In the genomic region with DNA sequence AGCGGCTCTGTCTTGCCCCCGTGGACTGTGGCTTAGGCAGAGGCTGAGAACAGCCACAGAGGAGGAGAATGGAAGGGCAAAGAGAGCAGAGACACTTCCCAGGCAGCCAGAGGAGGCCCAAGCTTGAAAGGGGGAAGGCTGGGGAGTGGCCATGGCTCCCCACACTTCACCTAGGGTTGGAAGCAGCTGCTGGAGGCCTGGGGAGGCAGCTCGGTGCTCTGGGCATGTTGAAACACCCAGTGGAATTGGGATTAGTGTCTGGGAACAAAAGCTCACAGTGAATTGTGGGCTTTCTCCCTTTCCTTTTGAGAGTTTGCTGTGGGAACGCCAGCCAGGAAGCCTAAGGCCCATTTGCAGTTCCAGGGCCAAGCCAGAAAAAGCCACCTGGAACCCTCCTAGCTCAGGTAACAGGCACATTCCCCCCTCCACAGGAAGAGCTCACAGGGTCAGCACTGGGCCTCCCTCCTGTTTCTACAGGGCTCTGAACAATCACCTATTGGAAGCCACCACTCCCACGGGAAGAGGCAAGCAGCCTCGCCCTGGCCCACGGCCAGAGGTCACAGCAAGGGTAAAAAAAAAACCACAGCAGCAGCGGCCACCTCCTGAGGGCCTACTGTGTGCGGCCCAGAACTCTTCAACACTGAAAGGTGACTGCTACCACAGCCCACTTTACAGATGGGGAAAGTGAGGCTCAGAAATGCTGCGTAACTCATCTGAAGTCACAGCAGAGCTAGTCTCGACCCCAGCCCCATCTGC, we compare ENCODE assay signal across 9 cellular contexts. TPM values are rescaled to one million over a fixed set of nuclear protein-coding genes. Genes with fewer than 3 reads are reported as not detected.
DNase-seq lines count a peak whose midpoint lies in the region; ATAC-seq, FAIRE-seq and TF ChIP-seq lines count a peak whose summit lies in the region.
"Had no signal": no experiment of that assay in that cellular context is flagged by ENCODE, and none has a peak within 500 bp of the region (broad histone marks: within the 10 kb centered on the region; RNA-seq: fewer than 3 reads in every experiment).

No MANE protein-coding gene starts in this region.

- TF ChIP-seq RAD21 in K562 (CRISPR knock-in tag; conservative IDR thresholded peaks at IDR 0.05 in 1 of 2, IDR thresholded peaks at IDR 0.05 in 1 of 2) = no peak

- no peak for TF ChIP-seq CTCF in K562 (IDR thresholded peaks at IDR 0.05 in 2 of 3, conservative IDR thresholded peaks at IDR 0.05 in 1 of 3; ENCODE audit: insufficient read depth in 2 of 3, low read depth in 1 of 3, low read length in 3 of 3)

- no TSS peak for BruUV-seq in K562 (replicated peaks; lab: Mats Ljungman, UMichigan)

- H3K4me3 Mint-ChIP-seq in stimulated activated naive CD8-positive, alpha-beta T cell treated with anti-CD3 and anti-CD28 coated beads, Interleukin-15, Interleukin-2, amounts not matched to agents 100 ng/mL and 50 ng/mL, for 24 hours = no peak overlapping the region

- peaks cover 13% of the 10 kb centered on the region for H3K36me3 Mint-ChIP-seq in stimulated activated naive CD8-positive, alpha-beta T cell treated with anti-CD3 and anti-CD28 coated beads, Interleukin-15, Interleukin-2, amounts not matched to agents 100 ng/mL and 50 ng/mL, for 24 hours (ENCODE audit: low read depth)

- FAIRE-seq in K562 (lab: Jason Lieb, UNC) = peak; percentile 55

- H3K9ac ChIP-seq in K562 (ENCODE audit: insufficient read depth in 1 of 2, low read depth in 2 of 2, low read length in 2 of 2) = peak overlapping the region in 1 of 2 experiments; percentile 82; a peak in 3 of 4 replicates
- H3K9ac ChIP-seq in mucosa of stomach (ENCODE audit: low read length) = peak overlapping the region; percentile 54

- no peaks in the 10 kb centered on the region for H3K36me3 ChIP-seq in K562 (ENCODE audit: control insufficient read depth, insufficient read depth, low read length)
- H3K36me3 ChIP-seq in mucosa of stomach (ENCODE audit: control insufficient read depth, insufficient read depth, low read length) = no peaks in the 10 kb centered on the region
- H3K36me3 ChIP-seq: brain microvascular endothelial cell had no signal

- no peaks in the 10 kb centered on the region for H3K9me3 Mint-ChIP-seq in stimulated activated naive CD8-positive, alpha-beta T cell treated with anti-CD3 and anti-CD28 coated beads, Interleukin-15, Interleukin-2, amounts not matched to agents 100 ng/mL and 50 ng/mL, for 24 hours

- POLR2A ChIA-PET in K562 (lab: Yijun Ruan, JAX) = interaction anchor here (0.6 to 1.6 kb wide), 7 partner anchors 8 to 552 kb away, joined by 3 to 6 read pairs (median 3); partner anchors contain the start of gene EEIG1

- in situ Hi-C loops in K562 (cut with MboI) = loop anchor here (10.0 kb wide), 1 partner anchor 74 kb away; no protein-coding TSS in a partner anchor

- no peak for TF ChIP-seq POLR2A in K562 (conservative IDR thresholded peaks at IDR 0.05)

- H3K4me1 Mint-ChIP-seq in stimulated activated naive CD8-positive, alpha-beta T cell treated with anti-CD3 and anti-CD28 coated beads, Interleukin-15, Interleukin-2, amounts not matched to agents 100 ng/mL and 50 ng/mL, for 24 hours (ENCODE audit: low read depth) = peaks cover 96% of the 10 kb centered on the region

- peaks cover 6% of the 10 kb centered on the region; the same call in 1 of the 2 replicates for H4K20me1 ChIP-seq in K562 (replicated peaks; ENCODE audit: control insufficient read depth, insufficient read depth, low read length)

- H3K4me1 ChIP-seq in K562 (replicated peaks in 1 of 2; ENCODE audit: control insufficient read depth in 2 of 2, insufficient read depth in 2 of 2, low read length in 2 of 2) (peaks cover 22 to 46% of the 10 kb centered on the region in 2 experiments), mucosa of stomach (ENCODE audit: control insufficient read depth, insufficient read depth, low read length) (peaks cover 76% of the 10 kb centered on the region)

- TF ChIP-seq EP300 in K562 (IDR thresholded peaks at IDR 0.05; ENCODE audit: low read length) = no peak

- H3K9me3 ChIP-seq in K562 (replicated peaks; ENCODE audit: control insufficient read depth, insufficient read depth, low read depth, low read length) = no peaks in the 10 kb centered on the region
- no peaks in the 10 kb centered on the region for H3K9me3 ChIP-seq in mucosa of stomach (ENCODE audit: control insufficient read depth, low read length)

- H3K4me2 ChIP-seq in K562 (ENCODE audit: insufficient read depth, low read length) = no peak overlapping the region

- CTCF ChIA-PET in K562 (lab: Yijun Ruan, JAX; ENCODE audit: low intra/inter-chr PET ratio) = no interaction called here

- 43% methylated on average over 11 of the region's 11 CpGs for WGBS in K562 (ENCODE audit: insufficient coverage, low coverage, missing lambda C conversion rate)

- peak overlapping the region; percentile 77 for H3K27ac Mint-ChIP-seq in stimulated activated naive CD8-positive, alpha-beta T cell treated with anti-CD3 and anti-CD28 coated beads, Interleukin-15, Interleukin-2, amounts not matched to agents 100 ng/mL and 50 ng/mL, for 24 hours

- no peak for ATAC-seq in stimulated activated naive CD8-positive, alpha-beta T cell treated with anti-CD3 and anti-CD28 coated beads, Interleukin-15, Interleukin-2, amounts not matched to agents 100 U/mL and 50 U/mL, for 24 hours
- ATAC-seq in K562 (peak; percentile 25), HG03571 (IDR thresholded peaks at IDR 0.05; ENCODE audit: unreplicated experiment) (no peak), GM19395 (IDR thresholded peaks at IDR 0.05; ENCODE audit: unreplicated experiment) (no peak)

- H3K4me3 ChIP-seq in K562 = no peak overlapping the region
- H3K4me3 ChIP-seq in mucosa of stomach (ENCODE audit: low read length) = no peak overlapping the region

- intact Hi-C loops in K562 (cut with micrococcal nuclease) = no loop called here

- H3K27me3 Mint-ChIP-seq in stimulated activated naive CD8-positive, alpha-beta T cell treated with anti-CD3 and anti-CD28 coated beads, Interleukin-15, Interleukin-2, amounts not matched to agents 100 ng/mL and 50 ng/mL, for 24 hours = no peaks in the 10 kb centered on the region

- H2AFZ ChIP-seq in K562 (ENCODE audit: low read depth, low read length) = no peak overlapping the region; the same call in 1 of the 2 replicates

- no peaks in the 10 kb centered on the region for H3K9me1 ChIP-seq in K562 (ENCODE audit: control insufficient read depth, insufficient read depth, low read length)

- peak overlapping the region; percentile 23; the same call in 2 of the 3 replicates for H3K27ac ChIP-seq in K562 (ENCODE audit: extremely low read depth, low read depth, low read length)
- H3K27ac ChIP-seq: brain microvascular endothelial cell had no signal

- no peaks in the 10 kb centered on the region for H3K27me3 ChIP-seq in K562 (ENCODE audit: control insufficient read depth in 2 of 2, insufficient read depth in 2 of 2, low read length in 2 of 2)
- no peaks in the 10 kb centered on the region for H3K27me3 ChIP-seq in mucosa of stomach (ENCODE audit: control insufficient read depth, insufficient read depth, low read length)
- H3K27me3 ChIP-seq: brain microvascular endothelial cell had no signal

- H3K79me2 ChIP-seq in K562 (ENCODE audit: control insufficient read depth, insufficient read depth, low read length) = peaks cover 62% of the 10 kb centered on the region

- DNase-seq in stimulated activated naive CD8-positive, alpha-beta T cell treated with anti-CD3 and anti-CD28 coated beads, Interleukin-15, Interleukin-2, amounts not matched to agents 100 U/mL and 50 U/mL, for 24 hours = no peak
- DNase-seq in K562 (ENCODE audit: extremely low read depth in 1 of 4, low spot score in 3 of 4) (peak in 1 of 4 experiments; percentile 46), foreskin melanocyte (no peak), RKO (ENCODE audit: low spot score) (no peak)
- DNase-seq: brain microvascular endothelial cell had no signal

RNA-seq across cellular contexts. Expression of gene EEIG1, which starts 20.2 kb away (rescaled TPM):
- 18.1 and 34.4 TPM in 2 replicates for total RNA-seq in K562 (2011; cell fraction: chromatin; rRNA removed; ENCODE audit: low replicate concordance)
- 13.4 and 13.5 TPM in 2 replicates for total RNA-seq in K562 (2011; cell fraction: nucleolus; rRNA removed)
- 17.2 and 24.7 TPM in 2 replicates for total RNA-seq in K562 (2011; cell fraction: nucleoplasm; rRNA removed)
- total RNA-seq in K562 (2014; rRNA removed) = 2.1 and 4.5 TPM in 2 replicates
- 1.6 and 2.3 TPM in 2 replicates for total RNA-seq in K562 (2014; rRNA removed; fragmentation: Illumina TruSeq; extraction: Trizol)
- total RNA-seq in K562 (2015; rRNA removed; fragmentation: Illumina TruSeq; extraction: Trizol) = 2.8 and 4.1 TPM in 2 replicates
- total RNA-seq in K562 (2021) = 11.2 and 16.7 TPM in 2 replicates
- polyA plus RNA-seq in K562 (2011; rRNA removed) = 4.4 and 7.7 TPM in 2 replicates
- polyA plus RNA-seq in K562 (2011; cell fraction: cytosol; rRNA removed) = 8.2 and 9.0 TPM in 2 replicates
- 16.1 and 16.7 TPM in 2 replicates for polyA plus RNA-seq in K562 (2011; cell fraction: nucleus; rRNA removed)
- polyA plus RNA-seq in K562 (2012) = 13.8 and 19.2 TPM in 2 replicates
- 5.6 and 9.1 TPM in 2 replicates for polyA plus RNA-seq in K562 (2014; fragmentation: Illumina TruSeq; extraction: Trizol)
- under 1 TPM; 0.17 to 0.25 TPM for polyA plus RNA-seq in K562 (2014; fragmentation: Nextera tagmentation; extraction: Ambion mirVana)
- 3.6 and 6.6 TPM in 2 replicates for polyA plus RNA-seq in K562 (2014; rRNA removed)
- polyA minus RNA-seq in K562 (2011; rRNA and poly(A)+ RNA removed) = 2.1 and 2.7 TPM in 2 replicates
- polyA minus RNA-seq in K562 (2011; cell fraction: cytosol; rRNA and poly(A)+ RNA removed) = 3.5 and 5.9 TPM in 2 replicates
- polyA minus RNA-seq in K562 (2011; cell fraction: nucleus; rRNA and poly(A)+ RNA removed) = 4.8 and 8.4 TPM in 2 replicates

RNA-seq across cellular contexts. Expression of gene DPM2, which starts 22.9 kb away (rescaled TPM):
- 99.6 and 215 TPM in 2 replicates for total RNA-seq in K562 (2011; cell fraction: chromatin; rRNA removed; ENCODE audit: low replicate concordance)
- total RNA-seq in K562 (2011; cell fraction: nucleolus; rRNA removed) = 168 and 199 TPM in 2 replicates
- total RNA-seq in K562 (2011; cell fraction: nucleoplasm; rRNA removed) = 195 and 215 TPM in 2 replicates
- total RNA-seq in K562 (2014; rRNA removed) (56.6 and 88.7 TPM in 2 replicates), K562 (2014; rRNA removed; fragmentation: Illumina TruSeq; extraction: Trizol) (48.1 and 53.8 TPM in 2 replicates), K562 (2015; rRNA removed; fragmentation: Illumina TruSeq; extraction: Trizol) (71.1 and 73.4 TPM in 2 replicates), K562 (2021) (95.3 and 102 TPM in 2 replicates)
- polyA plus RNA-seq in K562 (2011; rRNA removed) (93.8 and 101 TPM in 2 replicates), K562 (2014; fragmentation: Illumina TruSeq; extraction: Trizol) (126 and 142 TPM in 2 replicates), K562 (2014; fragmentation: Nextera tagmentation; extraction: Ambion mirVana) (10 to 100 TPM; 43.5 to 69.3 TPM), K562 (2014; rRNA removed) (104 and 107 TPM in 2 replicates)
- 131 and 200 TPM in 2 replicates for polyA plus RNA-seq in K562 (2011; cell fraction: cytosol; rRNA removed)
- 142 and 205 TPM in 2 replicates for polyA plus RNA-seq in K562 (2011; cell fraction: nucleus; rRNA removed)
- polyA plus RNA-seq in K562 (2012) = 83.9 and 86.2 TPM in 2 replicates
- polyA minus RNA-seq in K562 (2011; rRNA and poly(A)+ RNA removed) = 54.4 and 75.4 TPM in 2 replicates
- polyA minus RNA-seq in K562 (2011; cell fraction: cytosol; rRNA and poly(A)+ RNA removed) = 56.3 and 59.9 TPM in 2 replicates
- polyA minus RNA-seq in K562 (2011; cell fraction: nucleus; rRNA and poly(A)+ RNA removed) = 64.1 and 85.1 TPM in 2 replicates

RNA-seq across cellular contexts. Expression of gene PIP5KL1, which starts 30.0 kb away (rescaled TPM):
- 4.2 and 9.4 TPM in 2 replicates for total RNA-seq in K562 (2011; cell fraction: chromatin; rRNA removed; ENCODE audit: low replicate concordance)
- total RNA-seq in K562 (2011; cell fraction: nucleolus; rRNA removed) = 7.7 and 10.1 TPM in 2 replicates
- 4.3 and 4.5 TPM in 2 replicates for total RNA-seq in K562 (2011; cell fraction: nucleoplasm; rRNA removed)
- total RNA-seq in K562 (2014; rRNA removed) (2.5 and 3.1 TPM in 2 replicates), K562 (2014; rRNA removed; fragmentation: Illumina TruSeq; extraction: Trizol) (0.80 and 1.2 TPM in 2 replicates), K562 (2015; rRNA removed; fragmentation: Illumina TruSeq; extraction: Trizol) (0.58 and 1.3 TPM in 2 replicates), K562 (2021) (3.0 and 3.7 TPM in 2 replicates)
- polyA plus RNA-seq in K562 (2011; rRNA removed) (1.2 and 1.6 TPM in 2 replicates), K562 (2014; fragmentation: Illumina TruSeq; extraction: Trizol) (0.82 and 1.2 TPM in 2 replicates), K562 (2014; fragmentation: Nextera tagmentation; extraction: Ambion mirVana) (under 1 TPM; 0.18 to 0.41 TPM), K562 (2014; rRNA removed) (4.3 and 4.8 TPM in 2 replicates)
- polyA plus RNA-seq in K562 (2011; cell fraction: cytosol; rRNA removed) = 1.8 and 2.2 TPM in 2 replicates
- polyA plus RNA-seq in K562 (2011; cell fraction: nucleus; rRNA removed) = 12.7 and 14.3 TPM in 2 replicates
- 1.7 and 5.0 TPM in 2 replicates for polyA plus RNA-seq in K562 (2012)
- polyA minus RNA-seq in K562 (2011; rRNA and poly(A)+ RNA removed) = 0.75 TPM in 1 of 2 replicates, not detected in the other
- 3.0 TPM in 1 of 2 replicates, not detected in the other for polyA minus RNA-seq in K562 (2011; cell fraction: cytosol; rRNA and poly(A)+ RNA removed)
- polyA minus RNA-seq in K562 (2011; cell fraction: nucleus; rRNA and poly(A)+ RNA removed) = 2.6 TPM in 2 replicates

RNA-seq across cellular contexts. Expression of gene ST6GALNAC4, which starts 43.7 kb away (rescaled TPM):
- total RNA-seq in K562 (2011; cell fraction: chromatin; rRNA removed; ENCODE audit: low replicate concordance) = 24.9 and 89.8 TPM in 2 replicates
- total RNA-seq in K562 (2011; cell fraction: nucleolus; rRNA removed) = 90.4 and 100 TPM in 2 replicates
- total RNA-seq in K562 (2011; cell fraction: nucleoplasm; rRNA removed) = 52.6 and 55.0 TPM in 2 replicates
- total RNA-seq in K562 (2014; rRNA removed) = 25.5 and 47.2 TPM in 2 replicates
- total RNA-seq in K562 (2014; rRNA removed; fragmentation: Illumina TruSeq; extraction: Trizol) = 2.8 and 6.6 TPM in 2 replicates
- total RNA-seq in K562 (2015; rRNA removed; fragmentation: Illumina TruSeq; extraction: Trizol) = 17.2 and 19.0 TPM in 2 replicates
- total RNA-seq in K562 (2021) = 43.1 and 47.1 TPM in 2 replicates
- 14.0 and 19.4 TPM in 2 replicates for polyA plus RNA-seq in K562 (2011; rRNA removed)
- 30.0 and 73.0 TPM in 2 replicates for polyA plus RNA-seq in K562 (2011; cell fraction: cytosol; rRNA removed)
- 34.4 and 63.8 TPM in 2 replicates for polyA plus RNA-seq in K562 (2011; cell fraction: nucleus; rRNA removed)
- polyA plus RNA-seq in K562 (2012) = 26.5 and 52.2 TPM in 2 replicates
- polyA plus RNA-seq in K562 (2014; fragmentation: Illumina TruSeq; extraction: Trizol) = 15.4 and 34.0 TPM in 2 replicates
- polyA plus RNA-seq in K562 (2014; fragmentation: Nextera tagmentation; extraction: Ambion mirVana) = 1 to 10 TPM; 2.6 to 3.4 TPM
- 26.0 and 42.6 TPM in 2 replicates for polyA plus RNA-seq in K562 (2014; rRNA removed)
- 7.5 and 10.6 TPM in 2 replicates for polyA minus RNA-seq in K562 (2011; rRNA and poly(A)+ RNA removed)
- polyA minus RNA-seq in K562 (2011; cell fraction: cytosol; rRNA and poly(A)+ RNA removed) = 30.9 and 50.2 TPM in 2 replicates
- polyA minus RNA-seq in K562 (2011; cell fraction: nucleus; rRNA and poly(A)+ RNA removed) = 24.7 and 25.8 TPM in 2 replicates
